1 cellular context compared by ENCODE assay signal in genomic region chr22:23088199-23088604, GRCh38.
TF ChIP-seq lines count a peak whose summit lies in the region.

No MANE protein-coding gene starts in this region.

TF ChIP-seq in GM23338, 12 proteins besides CTCF, POLR2A, EP300 and RAD21 (continued from another document):
- TF ChIP-seq ETS1 (IDR thresholded peaks at IDR 0.05) (no peak), NANOG (IDR thresholded peaks at IDR 0.05; ENCODE audit: borderline replicate concordance) (no peak), JUNB (IDR thresholded peaks at IDR 0.05; ENCODE audit: unreplicated experiment) (no peak), ZNF114 (CRISPR knock-in tag; IDR thresholded peaks at IDR 0.05) (no peak)
- TF ChIP-seq, protein P1, sequence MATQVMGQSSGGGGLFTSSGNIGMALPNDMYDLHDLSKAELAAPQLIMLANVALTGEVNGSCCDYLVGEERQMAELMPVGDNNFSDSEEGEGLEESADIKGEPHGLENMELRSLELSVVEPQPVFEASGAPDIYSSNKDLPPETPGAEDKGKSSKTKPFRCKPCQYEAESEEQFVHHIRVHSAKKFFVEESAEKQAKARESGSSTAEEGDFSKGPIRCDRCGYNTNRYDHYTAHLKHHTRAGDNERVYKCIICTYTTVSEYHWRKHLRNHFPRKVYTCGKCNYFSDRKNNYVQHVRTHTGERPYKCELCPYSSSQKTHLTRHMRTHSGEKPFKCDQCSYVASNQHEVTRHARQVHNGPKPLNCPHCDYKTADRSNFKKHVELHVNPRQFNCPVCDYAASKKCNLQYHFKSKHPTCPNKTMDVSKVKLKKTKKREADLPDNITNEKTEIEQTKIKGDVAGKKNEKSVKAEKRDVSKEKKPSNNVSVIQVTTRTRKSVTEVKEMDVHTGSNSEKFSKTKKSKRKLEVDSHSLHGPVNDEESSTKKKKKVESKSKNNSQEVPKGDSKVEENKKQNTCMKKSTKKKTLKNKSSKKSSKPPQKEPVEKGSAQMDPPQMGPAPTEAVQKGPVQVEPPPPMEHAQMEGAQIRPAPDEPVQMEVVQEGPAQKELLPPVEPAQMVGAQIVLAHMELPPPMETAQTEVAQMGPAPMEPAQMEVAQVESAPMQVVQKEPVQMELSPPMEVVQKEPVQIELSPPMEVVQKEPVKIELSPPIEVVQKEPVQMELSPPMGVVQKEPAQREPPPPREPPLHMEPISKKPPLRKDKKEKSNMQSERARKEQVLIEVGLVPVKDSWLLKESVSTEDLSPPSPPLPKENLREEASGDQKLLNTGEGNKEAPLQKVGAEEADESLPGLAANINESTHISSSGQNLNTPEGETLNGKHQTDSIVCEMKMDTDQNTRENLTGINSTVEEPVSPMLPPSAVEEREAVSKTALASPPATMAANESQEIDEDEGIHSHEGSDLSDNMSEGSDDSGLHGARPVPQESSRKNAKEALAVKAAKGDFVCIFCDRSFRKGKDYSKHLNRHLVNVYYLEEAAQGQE (IDR thresholded peaks at IDR 0.05; ENCODE audit: unreplicated experiment): no peak
